In the genomic region with DNA sequence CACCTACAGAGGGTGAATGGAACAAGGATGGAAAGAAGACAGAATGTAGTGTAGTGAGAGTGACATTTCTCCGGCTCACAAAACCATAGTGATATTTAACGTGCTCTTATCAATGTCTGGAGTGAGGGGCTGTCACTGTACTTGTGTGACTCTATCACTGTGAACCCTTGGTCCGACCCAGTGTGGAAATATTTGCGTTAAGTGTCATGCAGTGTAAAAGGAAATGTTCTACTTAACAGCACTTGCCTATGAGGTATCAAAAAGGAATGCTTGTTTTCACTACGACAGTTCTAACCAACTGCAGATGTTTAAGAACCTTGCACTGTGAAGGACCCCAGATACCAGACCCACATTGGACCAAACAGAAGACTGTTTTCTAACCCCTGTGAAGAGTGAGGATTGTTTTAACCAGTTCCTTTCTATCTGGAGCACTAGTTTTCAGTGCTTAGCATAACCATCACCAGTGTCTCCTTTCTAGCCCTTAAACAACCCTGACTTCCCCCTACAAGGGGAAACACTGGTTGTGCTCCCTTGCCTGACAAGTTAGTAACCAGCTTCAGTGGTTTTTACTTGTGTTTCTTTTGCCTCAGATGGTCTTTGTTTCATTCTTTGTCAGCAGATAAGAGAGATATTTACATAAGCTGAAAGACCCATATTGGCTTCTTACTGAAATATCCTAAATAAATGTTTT, we compare ENCODE assay signal across 15 cellular contexts.
DNase-seq lines count a peak whose midpoint lies in the region; ATAC-seq, FAIRE-seq and TF ChIP-seq lines count a peak whose summit lies in the region.
"Had no signal": no experiment of that assay in that cellular context is flagged by ENCODE, and none has a peak within 500 bp of the region (broad histone marks: within the 10 kb centered on the region; RNA-seq: fewer than 3 reads in every experiment).

No MANE protein-coding gene starts in this region.

- ATAC-seq in A549 (peak; percentile 63 to 75), HG03378 (IDR thresholded peaks at IDR 0.05; ENCODE audit: unreplicated experiment) (no peak)
- ATAC-seq: activated naive CD8-positive, alpha-beta T cell treated with anti-CD3 and anti-CD28 coated beads, Interleukin-2, amount 50 U/mL, for 24 hours had no signal

- no peak for TF ChIP-seq EP300 in A549 (IDR thresholded peaks at IDR 0.05)
- TF ChIP-seq EP300 in SK-N-SH (IDR thresholded peaks at IDR 0.05; ENCODE audit: borderline replicate concordance in 1 of 2, low read depth in 1 of 2, low read length in 1 of 2), result peak; percentile 25 to 96; a peak in 3 of 4 replicates

- H3K9me3 ChIP-seq in A549, result no peaks in the 10 kb centered on the region
- no peaks in the 10 kb centered on the region for H3K9me3 ChIP-seq in GM23248 (ENCODE audit: low read depth)
- no peaks in the 10 kb centered on the region for H3K9me3 ChIP-seq in SK-N-SH
- H3K9me3 ChIP-seq: BLaER1 had no signal

- H3K27ac ChIP-seq in A549 (no peak overlapping the region), GM23248 (peak overlapping the region; percentile 63), SK-N-SH (ENCODE audit: low read depth in 2 of 2, low read length in 1 of 2) (peak overlapping the region; percentile 93 to 95)
- H3K27ac ChIP-seq: BLaER1 had no signal

- H4K20me1 ChIP-seq in GM23248 (ENCODE audit: insufficient read depth) (no peaks in the 10 kb centered on the region), SK-N-SH (ENCODE audit: insufficient read depth) (no peaks in the 10 kb centered on the region)
- H4K20me1 ChIP-seq: BLaER1 had no signal

- POLR2A ChIA-PET in A549 (lab: Yijun Ruan, JAX), result no interaction called here
- POLR2A ChIA-PET in SK-N-SH (lab: Yijun Ruan, JAX), result no interaction called here

- no peak for TF ChIP-seq CTCF in A549 (IDR thresholded peaks at IDR 0.05)
- no peak for TF ChIP-seq CTCF in SK-N-SH (IDR thresholded peaks at IDR 0.05)

- H3K9me2 ChIP-seq in GM23248 (ENCODE audit: insufficient read depth), result no peaks in the 10 kb centered on the region
- H3K9me2 ChIP-seq in SK-N-SH, result no peaks in the 10 kb centered on the region

- H3K9ac ChIP-seq in GM23248 (0 out of 2 replicates have a peak overlapping the region, but pooled peaks have one; percentile 12), SK-N-SH (peak overlapping the region; percentile 62)
- H3K9ac ChIP-seq: BLaER1 had no signal

- H3K79me2 ChIP-seq in GM23248 (ENCODE audit: insufficient read depth) (peaks cover 20% of the 10 kb centered on the region), SK-N-SH (ENCODE audit: insufficient read depth) (no peaks in the 10 kb centered on the region; the same call in none of the 2 replicates)

- peak overlapping the region; percentile 37 for H3K4me2 ChIP-seq in A549
- H3K4me2 ChIP-seq in GM23248 (ENCODE audit: unreplicated experiment), result peak overlapping the region; percentile 64
- H3K4me2 ChIP-seq in SK-N-SH, result peak overlapping the region; percentile 68
- H3K4me2 ChIP-seq: BLaER1 had no signal

- DNase-seq in A549 (ENCODE audit: low read depth in 1 of 2, low spot score in 1 of 2) (peak in 1 of 2 experiments; percentile 32), GM23248 (peak; percentile 88), SK-N-SH (no peak), hepatic stellate cell (ENCODE audit: low spot score) (peak; percentile 54), anterior cingulate cortex (lab: John Stamatoyannopoulos, UW) (no peak), NCI-H2081 treated with DMSO at 0.1 percent for 48 hours (lab: John Stamatoyannopoulos, UW) (no peak), mucosa of gallbladder (ENCODE audit: low spot score) (no peak)
- DNase-seq: activated CD4-positive, CD25-positive, alpha-beta regulatory T cell; activated naive CD8-positive, alpha-beta T cell treated with anti-CD3 and anti-CD28 coated beads, Interleukin-2, amount 50 U/mL, for 24 hours; hippocampal formation; NCI-H774; occipital lobe had no signal

- FAIRE-seq in A549 (lab: Jason Lieb, UNC), result peak; percentile 78
- FAIRE-seq: H1 had no signal

- no peak overlapping the region for H3K4me3 ChIP-seq in A549
- peak overlapping the region; percentile 54 for H3K4me3 ChIP-seq in GM23248
- peak overlapping the region; percentile 14 to 32; a peak in 3 of 4 replicates for H3K4me3 ChIP-seq in SK-N-SH (ENCODE audit: low read depth in 2 of 2, low read length in 1 of 2)
- H3K4me3 ChIP-seq: BLaER1 had no signal

- WGBS in A549 (ENCODE audit: missing lambda C conversion rate), result 22% methylated on average over 5 of the region's 5 CpGs
- WGBS in GM23248 (ENCODE audit: low coverage in 1 of 2, low lambda C conversion rate in 2 of 2, missing lambda C conversion rate in 2 of 2), 2 experiments, result 6% methylated on average over 5 of the region's 5 CpGs
- WGBS in SK-N-SH (ENCODE audit: low lambda C conversion rate), result 11% methylated on average over 5 of the region's 5 CpGs

- CTCF ChIA-PET in A549 (lab: Yijun Ruan, JAX) (interaction anchor here (0.6 to 2.5 kb wide), 3 partner anchors 12 to 226 kb away, joined by 3 to 13 read pairs (median 7); no protein-coding TSS in a partner anchor), SK-N-SH (lab: Yijun Ruan, JAX) (interaction anchor here (1.7 to 1.9 kb wide), 2 partner anchors 17 to 226 kb away, joined by 6 to 10 read pairs; no protein-coding TSS in a partner anchor)

- H3K4me1 ChIP-seq in A549, result peaks cover 21% of the 10 kb centered on the region
- H3K4me1 ChIP-seq in GM23248 (ENCODE audit: insufficient read depth), result peaks cover 44% of the 10 kb centered on the region
- H3K4me1 ChIP-seq in SK-N-SH (ENCODE audit: control insufficient read depth in 1 of 2, insufficient read depth in 2 of 2, low read depth in 1 of 2, low read length in 1 of 2), result peaks cover 13 to 16% of the 10 kb centered on the region in 2 experiments
- H3K4me1 ChIP-seq: BLaER1 had no signal

- in situ Hi-C loops in GM23248 (cut with MboI), result no loop called here

- no peak for TF ChIP-seq POLR2A in A549 (IDR thresholded peaks at IDR 0.05; ENCODE audit: low read length)

- H3K27me3 ChIP-seq in GM23248 (replicated peaks; ENCODE audit: insufficient read depth) (no peaks in the 10 kb centered on the region), SK-N-SH (ENCODE audit: insufficient read depth) (no peaks in the 10 kb centered on the region)
- H3K27me3 ChIP-seq: BLaER1 had no signal

- H3K36me3 ChIP-seq in GM23248 (ENCODE audit: low read depth) (peaks cover 19% of the 10 kb centered on the region; the same call in 1 of the 2 replicates), SK-N-SH (replicated peaks in 1 of 2; ENCODE audit: control insufficient read depth in 1 of 2, insufficient read depth in 2 of 2, low read length in 1 of 2) (peaks cover 9 to 12% of the 10 kb centered on the region in 2 experiments)

- TF ChIP-seq RAD21 in A549 (conservative IDR thresholded peaks at IDR 0.05 in 1 of 2, IDR thresholded peaks at IDR 0.05 in 1 of 2) (no peak), SK-N-SH (IDR thresholded peaks at IDR 0.05; ENCODE audit: low read length) (no peak)

- H2AFZ ChIP-seq in GM23248, result no peak overlapping the region
- H2AFZ ChIP-seq in SK-N-SH (ENCODE audit: low read depth), result no peak overlapping the region

- H3F3A ChIP-seq in GM23248 (ENCODE audit: insufficient read depth), result peaks cover 40% of the 10 kb centered on the region
- peaks cover 37% of the 10 kb centered on the region for H3F3A ChIP-seq in SK-N-SH (replicated peaks; ENCODE audit: insufficient read depth)

TF ChIP-seq in A549, 52 proteins besides CTCF, POLR2A, EP300 and RAD21 (continues in another document):
- TF ChIP-seq ZFP36 (IDR thresholded peaks at IDR 0.05; ENCODE audit: borderline replicate concordance, partially characterized antibody) (no peak), KDM5A (IDR thresholded peaks at IDR 0.05) (no peak), EHMT2 (IDR thresholded peaks at IDR 0.05; ENCODE audit: low read depth) (no peak), CHD2 (IDR thresholded peaks at IDR 0.05; ENCODE audit: low read length, partially characterized antibody) (no peak), POLR2AphosphoS2 (conservative IDR thresholded peaks at IDR 0.05; ENCODE audit: low read length) (no peak), NR3C1 (IDR thresholded peaks at IDR 0.05) (no peak), TFCP2L1 (CRISPR knock-in tag; IDR thresholded peaks at IDR 0.05) (no peak), CBX8 (IDR thresholded peaks at IDR 0.05) (no peak), ESRRA (IDR thresholded peaks at IDR 0.05; ENCODE audit: borderline replicate concordance, low read length) (no peak), HOXA7 (CRISPR knock-in tag; IDR thresholded peaks at IDR 0.05) (no peak)
- TF ChIP-seq, protein P1, sequence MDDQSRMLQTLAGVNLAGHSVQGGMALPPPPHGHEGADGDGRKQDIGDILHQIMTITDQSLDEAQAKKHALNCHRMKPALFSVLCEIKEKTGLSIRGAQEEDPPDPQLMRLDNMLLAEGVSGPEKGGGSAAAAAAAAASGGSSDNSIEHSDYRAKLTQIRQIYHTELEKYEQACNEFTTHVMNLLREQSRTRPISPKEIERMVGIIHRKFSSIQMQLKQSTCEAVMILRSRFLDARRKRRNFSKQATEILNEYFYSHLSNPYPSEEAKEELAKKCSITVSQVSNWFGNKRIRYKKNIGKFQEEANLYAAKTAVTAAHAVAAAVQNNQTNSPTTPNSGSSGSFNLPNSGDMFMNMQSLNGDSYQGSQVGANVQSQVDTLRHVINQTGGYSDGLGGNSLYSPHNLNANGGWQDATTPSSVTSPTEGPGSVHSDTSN (IDR thresholded peaks at IDR 0.05), result no peak

TF ChIP-seq in SK-N-SH, 30 proteins besides CTCF, POLR2A, EP300 and RAD21 (continues in another document):
- no peak for TF ChIP-seq GATA2 (CRISPR knock-in tag; IDR thresholded peaks at IDR 0.05)
- TF ChIP-seq TAF1 (IDR thresholded peaks at IDR 0.05; ENCODE audit: borderline replicate concordance, low read depth, low read length), result no peak
- peak; percentile 62; the same call in 1 of the 2 replicates for TF ChIP-seq NFIC (IDR thresholded peaks at IDR 0.05; ENCODE audit: borderline replicate concordance)
- no peak for TF ChIP-seq CHD2 (IDR thresholded peaks at IDR 0.05; ENCODE audit: low read length, partially characterized antibody)
- TF ChIP-seq SMC3 (IDR thresholded peaks at IDR 0.05; ENCODE audit: low read depth, low read length), result no peak
- TF ChIP-seq, protein P2, sequence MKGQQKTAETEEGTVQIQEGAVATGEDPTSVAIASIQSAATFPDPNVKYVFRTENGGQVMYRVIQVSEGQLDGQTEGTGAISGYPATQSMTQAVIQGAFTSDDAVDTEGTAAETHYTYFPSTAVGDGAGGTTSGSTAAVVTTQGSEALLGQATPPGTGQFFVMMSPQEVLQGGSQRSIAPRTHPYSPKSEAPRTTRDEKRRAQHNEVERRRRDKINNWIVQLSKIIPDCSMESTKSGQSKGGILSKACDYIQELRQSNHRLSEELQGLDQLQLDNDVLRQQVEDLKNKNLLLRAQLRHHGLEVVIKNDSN (IDR thresholded peaks at IDR 0.05; ENCODE audit: borderline replicate concordance, low read depth), result 0 out of 2 replicates have a peak, but pooled peaks have one; percentile 7
- no peak for TF ChIP-seq FOXJ3 (CRISPR knock-in tag; IDR thresholded peaks at IDR 0.05)
- no peak for TF ChIP-seq SIN3A (IDR thresholded peaks at IDR 0.05; ENCODE audit: borderline replicate concordance, low read depth, low read length)
- TF ChIP-seq ELF1 (IDR thresholded peaks at IDR 0.05), result no peak
- TF ChIP-seq FOXM1 (IDR thresholded peaks at IDR 0.05; ENCODE audit: low read depth), result peak; percentile 80

Comparison
In these comparisons a context has a peak if more than half of its experiments do, and no peak if none do; other contexts are left out.
1. DNase-seq: peak in GM23248 (single experiment) and hepatic stellate cell (single experiment); none in SK-N-SH (single experiment), anterior cingulate cortex (0 of 58), NCI-H2081 treated with DMSO at 0.1 percent for 48 hours (single experiment) and mucosa of gallbladder (single experiment).
2. H3K27ac ChIP-seq: peak in GM23248 (single experiment) and SK-N-SH (2 of 2); none in A549 (0 of 2).
3. Peak in every context shown above with its lines, with median percentiles within 50 percentile points of each other: H3K4me2 ChIP-seq.